In the genomic region with DNA sequence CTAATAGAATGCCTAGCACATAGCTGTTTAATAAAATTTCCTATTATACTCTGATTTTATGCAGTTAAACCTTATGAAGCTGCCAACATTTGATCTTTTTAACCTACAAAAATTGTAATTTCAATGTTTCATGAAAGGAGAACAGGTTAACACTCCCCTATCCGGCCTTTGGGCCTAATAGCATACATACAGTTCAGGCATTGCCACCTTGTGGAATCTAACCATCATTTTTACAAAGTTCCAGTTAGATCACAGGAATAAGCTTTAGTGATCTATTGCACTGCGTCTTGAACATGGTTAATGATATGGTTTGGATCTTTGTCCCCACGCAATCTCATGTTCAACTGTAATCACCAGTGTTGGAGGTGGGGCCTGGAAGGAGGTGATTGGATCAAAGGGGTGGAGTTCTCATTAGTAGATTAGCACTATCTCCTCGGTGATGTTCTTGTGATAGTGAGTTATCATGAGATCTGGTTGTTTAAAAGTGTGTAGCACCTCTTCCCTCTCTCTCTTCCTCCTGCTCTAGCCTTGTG, we compare ENCODE assay signal across 1 cellular context.
TF ChIP-seq lines count a peak whose summit lies in the region.

No MANE protein-coding gene starts in this region.

TF ChIP-seq in HepG2, 621 proteins besides CTCF, POLR2A, EP300 and RAD21:
- TF ChIP-seq HNF4A (CRISPR knock-in tag; IDR thresholded peaks at IDR 0.05) (peak; percentile 15; the same call in 1 of the 2 replicates), ATF4 (CRISPR knock-in tag; IDR thresholded peaks at IDR 0.05) (no peak), ATAD3A (CRISPR knock-in tag; IDR thresholded peaks at IDR 0.05) (no peak), RFXANK (CRISPR knock-in tag; IDR thresholded peaks at IDR 0.05) (no peak), PHF21A (CRISPR knock-in tag; IDR thresholded peaks at IDR 0.05) (no peak)
- TF ChIP-seq, protein P1, sequence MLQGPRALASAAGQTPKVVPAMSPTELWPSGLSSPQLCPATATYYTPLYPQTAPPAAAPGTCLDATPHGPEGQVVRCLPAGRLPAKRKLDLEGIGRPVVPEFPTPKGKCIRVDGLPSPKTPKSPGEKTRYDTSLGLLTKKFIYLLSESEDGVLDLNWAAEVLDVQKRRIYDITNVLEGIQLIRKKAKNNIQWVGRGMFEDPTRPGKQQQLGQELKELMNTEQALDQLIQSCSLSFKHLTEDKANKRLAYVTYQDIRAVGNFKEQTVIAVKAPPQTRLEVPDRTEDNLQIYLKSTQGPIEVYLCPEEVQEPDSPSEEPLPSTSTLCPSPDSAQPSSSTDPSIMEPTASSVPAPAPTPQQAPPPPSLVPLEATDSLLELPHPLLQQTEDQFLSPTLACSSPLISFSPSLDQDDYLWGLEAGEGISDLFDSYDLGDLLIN (CRISPR knock-in tag; IDR thresholded peaks at IDR 0.05; ENCODE audit: borderline replicate concordance) = no peak
